ENCODE assay signal across 8 cellular contexts in the genomic region with DNA sequence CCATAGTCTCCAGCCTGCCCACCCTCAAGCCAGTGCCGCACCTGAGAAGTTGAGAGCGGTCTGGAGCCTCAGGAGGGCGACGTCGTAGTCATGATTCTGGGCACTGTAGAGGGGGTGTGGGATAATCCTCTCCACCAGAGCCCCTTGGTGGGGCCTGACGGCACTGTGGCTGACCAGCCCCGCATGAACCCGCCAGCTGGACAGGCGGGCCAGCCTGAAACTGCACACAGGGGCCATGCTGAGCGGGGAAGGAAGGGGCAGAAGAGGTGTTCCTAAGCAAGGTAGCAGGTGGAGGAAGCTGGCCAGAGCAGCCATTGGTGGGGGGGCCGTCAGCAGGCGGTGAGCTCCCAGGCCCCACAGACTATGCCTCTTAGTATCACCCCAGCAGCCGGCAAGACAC. TPM values are rescaled to one million over a fixed set of nuclear protein-coding genes. Genes with fewer than 3 reads are reported as not detected.
"Had no signal": no experiment of that assay in that cellular context is flagged by ENCODE, and none has a peak within 500 bp of the region (broad histone marks: within the 10 kb centered on the region; RNA-seq: fewer than 3 reads in every experiment).

No MANE protein-coding gene starts in this region.

- H3K4me1 Mint-ChIP-seq: IgD-negative memory B cell had no signal

- ATAC-seq: HepG2, K562 had no signal

- H3K4me3 ChIP-seq: K562 had no signal

- H3K27ac Mint-ChIP-seq: IgD-negative memory B cell had no signal

- H3K9ac ChIP-seq: KMS-11 had no signal

- FAIRE-seq: HepG2, K562 had no signal

- H3K27ac ChIP-seq: HL-60, KMS-11 had no signal

- H3K4me2 ChIP-seq: KMS-11 had no signal

- H3K27me3 Mint-ChIP-seq: IgD-negative memory B cell had no signal

- DNase-seq: IMR-90, KBM-7, KG1 had no signal

- H3K9me3 Mint-ChIP-seq: IgD-negative memory B cell had no signal

RNA-seq across cellular contexts. Expression of a gene that starts 13.1 kb away (rescaled TPM):
- polyA plus RNA-seq: IgD-negative memory B cell had no signal
